23 cellular contexts compared by ENCODE assay signal in the genomic region with DNA sequence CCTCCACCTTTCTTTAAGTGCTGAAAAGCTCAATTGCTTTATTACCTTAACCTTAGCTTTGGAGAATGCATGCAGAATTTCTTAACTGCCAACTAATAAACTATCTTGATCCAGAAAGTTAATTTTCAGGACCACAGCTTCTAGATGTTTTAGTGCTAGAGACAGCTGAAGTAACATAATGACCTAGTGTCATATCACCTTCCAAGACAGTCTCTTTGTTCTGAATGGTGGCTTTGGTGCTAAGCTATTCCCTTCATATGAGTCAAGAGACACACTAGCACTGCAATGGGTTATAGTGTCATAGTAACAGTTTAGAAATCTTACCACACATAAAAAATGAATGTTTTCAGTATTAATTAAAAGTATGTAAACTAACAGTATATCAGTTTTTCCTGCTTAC.
DNase-seq lines count a peak whose midpoint lies in the region; ATAC-seq, FAIRE-seq and TF ChIP-seq lines count a peak whose summit lies in the region.
"Had no signal": no experiment of that assay in that cellular context is flagged by ENCODE, and none has a peak within 500 bp of the region (broad histone marks: within the 10 kb centered on the region; RNA-seq: fewer than 3 reads in every experiment).

No MANE protein-coding gene starts in this region.

- H3K4me2 ChIP-seq in A549 = no peak overlapping the region
- H3K4me2 ChIP-seq: BLaER1, PC-9 had no signal

- CTCF ChIA-PET in activated CD4-positive, alpha-beta T cell treated with anti-CD3 and anti-CD28 coated beads for 36 hours (lab: Charles Lee) = interaction anchor here (0.6 kb wide), 1 partner anchor 30 kb away, joined by 3 read pairs; no protein-coding TSS in a partner anchor
- CTCF ChIA-PET in A549 (lab: Yijun Ruan, JAX) = no interaction called here

- TF ChIP-seq EP300 in A549 (IDR thresholded peaks at IDR 0.05) = no peak

- no peak for TF ChIP-seq CTCF in A549 (IDR thresholded peaks at IDR 0.05)

- TF ChIP-seq RAD21 in A549 (conservative IDR thresholded peaks at IDR 0.05 in 1 of 2, IDR thresholded peaks at IDR 0.05 in 1 of 2) = no peak

- POLR2A ChIA-PET in activated CD4-positive, alpha-beta T cell treated with anti-CD3 and anti-CD28 coated beads for 36 hours (lab: Charles Lee) = no interaction called here
- POLR2A ChIA-PET in A549 (lab: Yijun Ruan, JAX) = no interaction called here

- H3K27me3 Mint-ChIP-seq in activated CD4-positive, alpha-beta T cell treated with anti-CD3 and anti-CD28 coated beads for 36 hours = peaks cover 2% of the 10 kb centered on the region
- H3K27me3 Mint-ChIP-seq: CD4-positive, CD25-positive, alpha-beta regulatory T cell had no signal

- H3K4me3 Mint-ChIP-seq in activated CD4-positive, alpha-beta T cell treated with anti-CD3 and anti-CD28 coated beads for 36 hours = no peak overlapping the region
- H3K4me3 Mint-ChIP-seq: CD4-positive, CD25-positive, alpha-beta regulatory T cell had no signal

- no peak overlapping the region for H3K27ac Mint-ChIP-seq in activated CD4-positive, alpha-beta T cell treated with anti-CD3 and anti-CD28 coated beads for 36 hours
- H3K27ac Mint-ChIP-seq: CD4-positive, CD25-positive, alpha-beta regulatory T cell had no signal

- TF ChIP-seq POLR2A in A549 (IDR thresholded peaks at IDR 0.05; ENCODE audit: low read length) = no peak

- H3K9me3 ChIP-seq in A549 = no peaks in the 10 kb centered on the region
- H3K9me3 ChIP-seq: BLaER1, SJSA1 had no signal

- no peak for DNase-seq in activated CD4-positive, alpha-beta T cell treated with anti-CD3 and anti-CD28 coated beads for 36 hours
- no peak for DNase-seq in activated CD4-positive, alpha-beta T cell treated with anti-CD3 and anti-CD28 coated beads, Interleukin-2, amount 50 U/mL, for 4 hours
- DNase-seq in A549 (ENCODE audit: low read depth in 1 of 2, low spot score in 1 of 2) = no peak
- DNase-seq in NCI-H69 (lab: John Stamatoyannopoulos, UW) = peak; percentile 43
- peak; percentile 62 for DNase-seq in left kidney (ENCODE audit: low read depth, low spot score)
- no peak for DNase-seq in middle frontal gyrus (ENCODE audit: extremely low spot score, low spot score)
- no peak for DNase-seq in NCI-H748 treated with DMSO at 0.1 percent for 48 hours (lab: John Stamatoyannopoulos, UW)
- DNase-seq in NCI-H2081 (lab: John Stamatoyannopoulos, UW) = no peak
- DNase-seq: CD4-positive, CD25-positive, alpha-beta regulatory T cell; GOT3; HCEC 1CT; IMR-90; KG1; MM.1S; NCI-H1694 treated with DMSO at 0.1 percent for 48 hours; NCI-H2081 treated with DMSO at 0.1 percent for 48 hours; NCI-H524; PC-9 had no signal

- H3K4me1 ChIP-seq in A549 = no peaks in the 10 kb centered on the region
- H3K4me1 ChIP-seq: BLaER1 had no signal

- peaks cover 3% of the 10 kb centered on the region for H3K9me3 Mint-ChIP-seq in activated CD4-positive, alpha-beta T cell treated with anti-CD3 and anti-CD28 coated beads for 36 hours (ENCODE audit: low read depth)
- H3K9me3 Mint-ChIP-seq: CD4-positive, CD25-positive, alpha-beta regulatory T cell had no signal

- intact Hi-C loops in activated CD4-positive, alpha-beta T cell treated with anti-CD3 and anti-CD28 coated beads for 36 hours (cut with DNase I, micrococcal nuclease) = loop anchor here in 1 of 2 experiments (5.0 kb wide), 1 partner anchor 37 kb away; no protein-coding TSS in a partner anchor

- peaks cover 28% of the 10 kb centered on the region for H3K4me1 Mint-ChIP-seq in activated CD4-positive, alpha-beta T cell treated with anti-CD3 and anti-CD28 coated beads for 36 hours

- peak; percentile 72 for FAIRE-seq in A549 (lab: Jason Lieb, UNC)
- FAIRE-seq: D721Med, GM18507 had no signal

- no peak overlapping the region for H3K27ac ChIP-seq in A549
- H3K27ac ChIP-seq: BLaER1, PC-9, SJSA1 had no signal

- H3K4me3 ChIP-seq in A549 = no peak overlapping the region
- H3K4me3 ChIP-seq: BLaER1, PC-9, SJSA1 had no signal

- peak; percentile 55 for ATAC-seq in activated CD4-positive, alpha-beta T cell treated with anti-CD3 and anti-CD28 coated beads for 36 hours
- ATAC-seq in A549 = no peak
- ATAC-seq: Right ventricle myocardium inferior had no signal

- no peaks in the 10 kb centered on the region for H3K36me3 Mint-ChIP-seq in activated CD4-positive, alpha-beta T cell treated with anti-CD3 and anti-CD28 coated beads for 36 hours (ENCODE audit: low read depth)
- H3K36me3 Mint-ChIP-seq: CD4-positive, CD25-positive, alpha-beta regulatory T cell had no signal

TF ChIP-seq in A549, 52 proteins besides CTCF, POLR2A, EP300 and RAD21:
- TF ChIP-seq ZC3H11A (IDR thresholded peaks at IDR 0.05) (no peak), CBX2 (IDR thresholded peaks at IDR 0.05; ENCODE audit: borderline replicate concordance, low read depth) (no peak), ESRRA (IDR thresholded peaks at IDR 0.05; ENCODE audit: borderline replicate concordance, low read length) (no peak), FOSL2 (IDR thresholded peaks at IDR 0.05) (no peak), FOSL2 (CRISPR knock-in tag; IDR thresholded peaks at IDR 0.05) (no peak), GATA3 (IDR thresholded peaks at IDR 0.05; ENCODE audit: borderline replicate concordance) (no peak), MAZ (IDR thresholded peaks at IDR 0.05; ENCODE audit: borderline replicate concordance, low read depth, low read length) (no peak), TFCP2L1 (CRISPR knock-in tag; IDR thresholded peaks at IDR 0.05) (no peak), ZNF302 (CRISPR knock-in tag; IDR thresholded peaks at IDR 0.05) (no peak), RNF2 (IDR thresholded peaks at IDR 0.05; ENCODE audit: borderline replicate concordance, low read depth) (no peak), EHMT2 (IDR thresholded peaks at IDR 0.05; ENCODE audit: low read depth) (no peak), FOSB (CRISPR knock-in tag; IDR thresholded peaks at IDR 0.05) (no peak), KDM5A (IDR thresholded peaks at IDR 0.05) (no peak), CHD4 (IDR thresholded peaks at IDR 0.05; ENCODE audit: borderline replicate concordance) (no peak), NR3C1 (IDR thresholded peaks at IDR 0.05) (no peak), JUNB (IDR thresholded peaks at IDR 0.05) (no peak), RCOR1 (IDR thresholded peaks at IDR 0.05; ENCODE audit: low read depth, low read length) (no peak), EHF (CRISPR knock-in tag; IDR thresholded peaks at IDR 0.05) (no peak)
- TF ChIP-seq, protein P1, sequence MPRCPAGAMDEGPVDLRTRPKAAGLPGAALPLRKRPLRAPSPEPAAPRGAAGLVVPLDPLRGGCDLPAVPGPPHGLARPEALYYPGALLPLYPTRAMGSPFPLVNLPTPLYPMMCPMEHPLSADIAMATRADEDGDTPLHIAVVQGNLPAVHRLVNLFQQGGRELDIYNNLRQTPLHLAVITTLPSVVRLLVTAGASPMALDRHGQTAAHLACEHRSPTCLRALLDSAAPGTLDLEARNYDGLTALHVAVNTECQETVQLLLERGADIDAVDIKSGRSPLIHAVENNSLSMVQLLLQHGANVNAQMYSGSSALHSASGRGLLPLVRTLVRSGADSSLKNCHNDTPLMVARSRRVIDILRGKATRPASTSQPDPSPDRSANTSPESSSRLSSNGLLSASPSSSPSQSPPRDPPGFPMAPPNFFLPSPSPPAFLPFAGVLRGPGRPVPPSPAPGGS (IDR thresholded peaks at IDR 0.05) = no peak
- TF ChIP-seq, protein P2, sequence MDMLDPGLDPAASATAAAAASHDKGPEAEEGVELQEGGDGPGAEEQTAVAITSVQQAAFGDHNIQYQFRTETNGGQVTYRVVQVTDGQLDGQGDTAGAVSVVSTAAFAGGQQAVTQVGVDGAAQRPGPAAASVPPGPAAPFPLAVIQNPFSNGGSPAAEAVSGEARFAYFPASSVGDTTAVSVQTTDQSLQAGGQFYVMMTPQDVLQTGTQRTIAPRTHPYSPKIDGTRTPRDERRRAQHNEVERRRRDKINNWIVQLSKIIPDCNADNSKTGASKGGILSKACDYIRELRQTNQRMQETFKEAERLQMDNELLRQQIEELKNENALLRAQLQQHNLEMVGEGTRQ (IDR thresholded peaks at IDR 0.05) = no peak
- TF ChIP-seq, protein P3, sequence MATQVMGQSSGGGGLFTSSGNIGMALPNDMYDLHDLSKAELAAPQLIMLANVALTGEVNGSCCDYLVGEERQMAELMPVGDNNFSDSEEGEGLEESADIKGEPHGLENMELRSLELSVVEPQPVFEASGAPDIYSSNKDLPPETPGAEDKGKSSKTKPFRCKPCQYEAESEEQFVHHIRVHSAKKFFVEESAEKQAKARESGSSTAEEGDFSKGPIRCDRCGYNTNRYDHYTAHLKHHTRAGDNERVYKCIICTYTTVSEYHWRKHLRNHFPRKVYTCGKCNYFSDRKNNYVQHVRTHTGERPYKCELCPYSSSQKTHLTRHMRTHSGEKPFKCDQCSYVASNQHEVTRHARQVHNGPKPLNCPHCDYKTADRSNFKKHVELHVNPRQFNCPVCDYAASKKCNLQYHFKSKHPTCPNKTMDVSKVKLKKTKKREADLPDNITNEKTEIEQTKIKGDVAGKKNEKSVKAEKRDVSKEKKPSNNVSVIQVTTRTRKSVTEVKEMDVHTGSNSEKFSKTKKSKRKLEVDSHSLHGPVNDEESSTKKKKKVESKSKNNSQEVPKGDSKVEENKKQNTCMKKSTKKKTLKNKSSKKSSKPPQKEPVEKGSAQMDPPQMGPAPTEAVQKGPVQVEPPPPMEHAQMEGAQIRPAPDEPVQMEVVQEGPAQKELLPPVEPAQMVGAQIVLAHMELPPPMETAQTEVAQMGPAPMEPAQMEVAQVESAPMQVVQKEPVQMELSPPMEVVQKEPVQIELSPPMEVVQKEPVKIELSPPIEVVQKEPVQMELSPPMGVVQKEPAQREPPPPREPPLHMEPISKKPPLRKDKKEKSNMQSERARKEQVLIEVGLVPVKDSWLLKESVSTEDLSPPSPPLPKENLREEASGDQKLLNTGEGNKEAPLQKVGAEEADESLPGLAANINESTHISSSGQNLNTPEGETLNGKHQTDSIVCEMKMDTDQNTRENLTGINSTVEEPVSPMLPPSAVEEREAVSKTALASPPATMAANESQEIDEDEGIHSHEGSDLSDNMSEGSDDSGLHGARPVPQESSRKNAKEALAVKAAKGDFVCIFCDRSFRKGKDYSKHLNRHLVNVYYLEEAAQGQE (IDR thresholded peaks at IDR 0.05) = no peak

Comparison
In these comparisons a context has a peak if more than half of its experiments do, and no peak if none do; other contexts are left out.
1. DNase-seq: peak in NCI-H69 (single experiment) and left kidney (single experiment); none in activated CD4-positive, alpha-beta T cell treated with anti-CD3 and anti-CD28 coated beads for 36 hours (single experiment), activated CD4-positive, alpha-beta T cell treated with anti-CD3 and anti-CD28 coated beads, Interleukin-2, amount 50 U/mL, for 4 hours (0 of 2), A549 (0 of 2), middle frontal gyrus (single experiment), NCI-H748 treated with DMSO at 0.1 percent for 48 hours (single experiment) and NCI-H2081 (0 of 2).